8 cellular contexts compared by ENCODE assay signal in the genomic region with DNA sequence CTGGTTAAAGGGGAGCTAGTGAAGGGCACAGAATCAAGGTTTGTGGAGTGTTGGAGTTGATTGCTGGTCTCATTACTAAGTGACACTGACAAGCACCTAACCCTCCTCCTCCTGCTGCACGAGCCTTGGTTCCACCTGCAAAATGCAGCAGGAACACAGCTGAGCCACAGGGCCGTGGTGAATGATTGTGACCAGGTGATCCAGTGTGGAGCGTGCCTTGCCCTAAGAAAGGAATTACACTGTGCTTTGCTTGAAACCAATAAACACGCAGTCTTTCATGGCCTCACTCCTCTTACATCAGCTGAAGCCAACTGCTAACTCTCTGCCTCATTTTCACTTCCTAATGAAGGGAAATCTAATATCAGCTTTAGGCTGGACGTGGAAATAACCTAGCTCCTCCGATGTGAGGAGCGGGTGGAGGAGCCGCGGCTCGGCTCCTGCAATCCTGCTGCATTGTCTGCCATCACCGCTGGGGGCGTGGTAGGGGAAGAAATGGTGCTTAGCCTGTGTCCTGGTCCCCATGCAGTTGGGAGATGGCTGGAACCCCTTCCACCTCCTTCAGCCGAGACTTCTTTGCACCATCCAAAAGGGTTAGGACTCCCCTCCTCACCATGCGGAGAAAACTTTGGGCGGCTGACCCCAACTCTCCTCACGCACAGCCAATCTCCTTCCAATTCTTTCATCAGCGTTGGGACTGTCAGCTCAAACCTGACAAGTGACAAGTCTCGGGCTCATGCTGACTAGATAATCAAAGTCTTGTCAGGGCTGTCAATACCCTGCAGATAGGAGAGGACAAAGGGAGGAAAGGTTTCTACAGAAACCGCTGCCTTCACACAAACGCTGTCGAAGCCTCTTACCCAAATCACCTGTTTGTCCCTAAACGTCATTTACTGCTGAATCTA.
DNase-seq lines count a peak whose midpoint lies in the region; ATAC-seq, FAIRE-seq and TF ChIP-seq lines count a peak whose summit lies in the region.

No MANE protein-coding gene starts in this region.

- H3K27me3 ChIP-seq in endothelial cell of umbilical vein (ENCODE audit: control insufficient read depth in 2 of 2, insufficient read depth in 2 of 2, low read length in 2 of 2): no peaks in the 10 kb centered on the region

- peak; percentile 19 to 28 for TF ChIP-seq CTCF in endothelial cell of umbilical vein (IDR thresholded peaks at IDR 0.05; ENCODE audit: extremely low read depth in 1 of 2, insufficient read depth in 1 of 2, low read depth in 1 of 2, low read length in 2 of 2)

- CTCF ChIA-PET in endothelial cell of umbilical vein (lab: Charles Lee): no interaction called here

- H3K4me1 ChIP-seq in endothelial cell of umbilical vein (ENCODE audit: control insufficient read depth, extremely low read depth, insufficient read depth, low read length): no peaks in the 10 kb centered on the region

- no peak for FAIRE-seq in endothelial cell of umbilical vein (lab: Jason Lieb, UNC)

- no peaks in the 10 kb centered on the region for H4K20me1 ChIP-seq in endothelial cell of umbilical vein (replicated peaks; ENCODE audit: control insufficient read depth, extremely low read depth, insufficient read depth, low read length)

- H3K9ac ChIP-seq in endothelial cell of umbilical vein (replicated peaks; ENCODE audit: extremely low read depth, insufficient read depth, low read length): no peak overlapping the region

- H3K4me3 ChIP-seq in endothelial cell of umbilical vein (replicated peaks in 1 of 3; ENCODE audit: insufficient read depth in 1 of 3, low read depth in 1 of 3, low read length in 3 of 3): no peak overlapping the region

- no peak for TF ChIP-seq POLR2A in endothelial cell of umbilical vein (IDR thresholded peaks at IDR 0.05; ENCODE audit: low read depth, low read length)

- dilution Hi-C loops in endothelial cell of umbilical vein (cut with MboI; ENCODE audit: extremely low pct_ligation_motif_present, low sequenced_read_pairs): no loop called here

- no peak overlapping the region for H3K27ac ChIP-seq in endothelial cell of umbilical vein (ENCODE audit: insufficient read depth, low read depth, low read length)

- H3K9me1 ChIP-seq in endothelial cell of umbilical vein (replicated peaks; ENCODE audit: control insufficient read depth, extremely low read depth, insufficient read depth, low read length): no peaks in the 10 kb centered on the region

- peaks cover 7% of the 10 kb centered on the region for H3K9me3 ChIP-seq in endothelial cell of umbilical vein (replicated peaks; ENCODE audit: control insufficient read depth, insufficient read depth, low read length)

- H3K79me2 ChIP-seq in endothelial cell of umbilical vein (ENCODE audit: control insufficient read depth, insufficient read depth, low read length): no peaks in the 10 kb centered on the region

- H3K4me2 ChIP-seq in endothelial cell of umbilical vein (ENCODE audit: insufficient read depth, low read length): no peak overlapping the region

- POLR2A ChIA-PET in endothelial cell of umbilical vein (lab: Charles Lee): no interaction called here

- intact Hi-C loops in endothelial cell of umbilical vein (cut with micrococcal nuclease): no loop called here

- no peak for ATAC-seq in GM21381 (IDR thresholded peaks at IDR 0.05; ENCODE audit: unreplicated experiment)
- no peak for ATAC-seq in HG02610 (IDR thresholded peaks at IDR 0.05; ENCODE audit: unreplicated experiment)
- no peak for ATAC-seq in HG03039 (IDR thresholded peaks at IDR 0.05; ENCODE audit: unreplicated experiment)

- BruUV-seq in endothelial cell of umbilical vein (replicated peaks; lab: Mats Ljungman, UMichigan): no TSS peak

- no peaks in the 10 kb centered on the region for H3K36me3 ChIP-seq in endothelial cell of umbilical vein (ENCODE audit: control insufficient read depth in 2 of 2, extremely low read depth in 1 of 2, insufficient read depth in 2 of 2, low read length in 2 of 2)

- no peak overlapping the region for H2AFZ ChIP-seq in endothelial cell of umbilical vein (ENCODE audit: low read depth, low read length)

- peak; percentile 67 for DNase-seq in activated effector memory CD4-positive, alpha-beta T cell treated with anti-CD3 and anti-CD28 coated beads, Interleukin-2, amount 50 U/mL, for 16 hours
- DNase-seq in activated effector memory CD4-positive, alpha-beta T cell treated with Interleukin-2 at 50 U/mL for 16 hours: no peak
- DNase-seq in SK-N-DZ (ENCODE audit: low spot score): peak; percentile 2
- no peak for DNase-seq in endothelial cell of umbilical vein (ENCODE audit: low read depth, low spot score)
- DNase-seq in myocyte (ENCODE audit: low read depth): peak; percentile 5

TF ChIP-seq in endothelial cell of umbilical vein, 7 proteins besides CTCF, POLR2A, EP300 and RAD21:
- TF ChIP-seq FOS (IDR thresholded peaks at IDR 0.05; ENCODE audit: borderline replicate concordance, insufficient read depth, low read length): no peak
- TF ChIP-seq EZH2 (IDR thresholded peaks at IDR 0.05; ENCODE audit: borderline replicate concordance, low read depth, low read length, severe bottlenecking): no peak
- no peak for TF ChIP-seq JUN (IDR thresholded peaks at IDR 0.05; ENCODE audit: borderline replicate concordance, insufficient read depth, insufficient read length, low read depth)

Comparison
In these comparisons a context has a peak if more than half of its experiments do, and no peak if none do; other contexts are left out.
1. DNase-seq: peak in activated effector memory CD4-positive, alpha-beta T cell treated with anti-CD3 and anti-CD28 coated beads, Interleukin-2, amount 50 U/mL, for 16 hours (single experiment), SK-N-DZ (single experiment) and myocyte (single experiment); none in activated effector memory CD4-positive, alpha-beta T cell treated with Interleukin-2 at 50 U/mL for 16 hours (single experiment) and endothelial cell of umbilical vein (single experiment).